In the genomic region with DNA sequence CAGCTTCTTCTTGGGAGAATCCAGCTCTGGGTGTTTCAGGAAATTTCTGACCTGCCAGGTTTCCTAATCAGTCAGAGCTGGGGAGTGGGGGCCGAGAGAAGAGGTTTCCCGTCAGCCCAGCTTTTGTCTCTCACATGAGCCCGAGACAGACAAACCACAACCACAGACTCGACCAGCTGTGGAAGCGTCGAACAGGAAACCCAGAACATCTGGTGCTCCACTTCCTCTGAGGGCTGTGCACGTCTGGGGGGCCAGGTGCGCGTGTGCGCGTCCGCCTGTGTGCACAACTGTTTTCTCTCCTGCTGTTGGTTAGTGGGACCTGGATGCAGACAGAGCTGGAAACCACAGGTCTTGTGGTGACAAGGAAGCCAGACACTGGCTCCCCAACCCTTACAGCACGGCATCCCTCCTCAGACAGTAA, we compare ENCODE assay signal across 9 cellular contexts.
A peak's percentile ranks its signal among the peaks of the same experiment; 100 is the strongest.
DNase-seq lines count a peak whose midpoint lies in the region; ATAC-seq and TF ChIP-seq lines count a peak whose summit lies in the region.
"Had no signal": no experiment of that assay in that cellular context is flagged by ENCODE, and none has a peak within 500 bp of the region (broad histone marks: within the 10 kb centered on the region; RNA-seq: fewer than 3 reads in every experiment).

No MANE protein-coding gene starts in this region.

- H4K20me1 ChIP-seq in OCI-LY3 (ENCODE audit: insufficient read depth, low read length): no peaks in the 10 kb centered on the region

- H3K27ac ChIP-seq in OCI-LY3 (ENCODE audit: low read length): peak overlapping the region; percentile 95
- H3K27ac ChIP-seq: thyroid gland had no signal

- peak overlapping the region; percentile 72 for H3K4me3 ChIP-seq in OCI-LY3 (ENCODE audit: low read length)
- H3K4me3 ChIP-seq: thyroid gland had no signal

- peak; percentile 78 for DNase-seq in activated T-helper 2 cell treated with anti-CD3 and anti-CD28 coated beads, Interferon-gamma antibody, Interleukin-2, Interleukin-4, amounts not matched to agents 10 μg/mL and 5 μg/mL and 100 μg/mL, durations not matched to agents 14 hours and 24 hours and 36 hours (ENCODE audit: low spot score)
- DNase-seq in stimulated activated CD4-positive, alpha-beta T cell treated with anti-CD3 and anti-CD28 coated beads, Interleukin-1b, Interleukin-23, amount 100 ng/mL, for 48 hours: peak; percentile 73
- DNase-seq in NCI-H2196 (lab: John Stamatoyannopoulos, UW; ENCODE audit: unreplicated experiment) (no peak), NCI-H128 (lab: John Stamatoyannopoulos, UW; ENCODE audit: unreplicated experiment) (no peak), NCI-H1436 (lab: John Stamatoyannopoulos, UW) (no peak)

- H3K4me2 ChIP-seq in OCI-LY3 (ENCODE audit: low read length): peak overlapping the region; percentile 100

- ATAC-seq in GM18505 (IDR thresholded peaks at IDR 0.05; ENCODE audit: unreplicated experiment) (peak; percentile 53), HG02852 (IDR thresholded peaks at IDR 0.05; ENCODE audit: unreplicated experiment) (peak; percentile 62)

- H3K4me1 ChIP-seq in OCI-LY3 (ENCODE audit: low read length): peaks cover 47% of the 10 kb centered on the region

- peaks cover 43% of the 10 kb centered on the region for H3K4me1 Mint-ChIP-seq in activated T-helper 2 cell treated with anti-CD3 and anti-CD28 coated beads, Interferon-gamma antibody, Interleukin-2, Interleukin-4, amounts not matched to agents 10 μg/mL and 5 μg/mL and 100 μg/mL, durations not matched to agents 14 hours and 24 hours and 36 hours (ENCODE audit: low read depth)

- no peaks in the 10 kb centered on the region for H3K9me3 ChIP-seq in OCI-LY3 (ENCODE audit: insufficient read depth, low read length)
- H3K9me3 ChIP-seq: thyroid gland had no signal

- peak overlapping the region; percentile 87; the same call in 1 of the 2 replicates for H2AFZ ChIP-seq in OCI-LY3 (ENCODE audit: low read depth, low read length)

- H3K27me3 Mint-ChIP-seq in activated T-helper 2 cell treated with anti-CD3 and anti-CD28 coated beads, Interferon-gamma antibody, Interleukin-2, Interleukin-4, amounts not matched to agents 10 μg/mL and 5 μg/mL and 100 μg/mL, durations not matched to agents 14 hours and 24 hours and 36 hours (ENCODE audit: low read depth): peaks cover 19% of the 10 kb centered on the region

- H3K36me3 Mint-ChIP-seq in activated T-helper 2 cell treated with anti-CD3 and anti-CD28 coated beads, Interferon-gamma antibody, Interleukin-2, Interleukin-4, amounts not matched to agents 10 μg/mL and 5 μg/mL and 100 μg/mL, durations not matched to agents 14 hours and 24 hours and 36 hours (ENCODE audit: low read depth): no peaks in the 10 kb centered on the region

- peak overlapping the region; percentile 24 for H3K27ac Mint-ChIP-seq in activated T-helper 2 cell treated with anti-CD3 and anti-CD28 coated beads, Interferon-gamma antibody, Interleukin-2, Interleukin-4, amounts not matched to agents 10 μg/mL and 5 μg/mL and 100 μg/mL, durations not matched to agents 14 hours and 24 hours and 36 hours

- H3K27me3 ChIP-seq in OCI-LY3 (ENCODE audit: low read depth, low read length): no peaks in the 10 kb centered on the region; the same call in 1 of the 2 replicates
- H3K27me3 ChIP-seq: thyroid gland had no signal

- TF ChIP-seq CTCF in OCI-LY3 (IDR thresholded peaks at IDR 0.05; ENCODE audit: low read depth, low read length): no peak

- H3K79me2 ChIP-seq in OCI-LY3 (ENCODE audit: low read length): no peaks in the 10 kb centered on the region

- H3K36me3 ChIP-seq in OCI-LY3 (replicated peaks; ENCODE audit: low read depth, low read length): no peaks in the 10 kb centered on the region
- H3K36me3 ChIP-seq: thyroid gland had no signal

- peak overlapping the region; percentile 31 for H3K4me3 Mint-ChIP-seq in activated T-helper 2 cell treated with anti-CD3 and anti-CD28 coated beads, Interferon-gamma antibody, Interleukin-2, Interleukin-4, amounts not matched to agents 10 μg/mL and 5 μg/mL and 100 μg/mL, durations not matched to agents 14 hours and 24 hours and 36 hours (ENCODE audit: low read depth)

- no peaks in the 10 kb centered on the region for H3K9me3 Mint-ChIP-seq in activated T-helper 2 cell treated with anti-CD3 and anti-CD28 coated beads, Interferon-gamma antibody, Interleukin-2, Interleukin-4, amounts not matched to agents 10 μg/mL and 5 μg/mL and 100 μg/mL, durations not matched to agents 14 hours and 24 hours and 36 hours

- peak; percentile 46 for TF ChIP-seq POLR2A in GM18505 (IDR thresholded peaks at IDR 0.05; ENCODE audit: borderline replicate concordance, extremely low read depth, insufficient read depth, insufficient read length)

- H3K9ac ChIP-seq in OCI-LY3 (ENCODE audit: low read length): peak overlapping the region; percentile 67

- intact Hi-C loops in activated T-helper 2 cell treated with anti-CD3 and anti-CD28 coated beads, Interferon-gamma antibody, Interleukin-2, Interleukin-4, amounts not matched to agents 10 μg/mL and 5 μg/mL and 100 μg/mL, durations not matched to agents 14 hours and 24 hours and 36 hours (cut with micrococcal nuclease): loop anchor here (1.0 to 5.0 kb wide), 2 partner anchors 13 to 134 kb away; partner anchors contain the start of gene SPSB1

Comparison
In these comparisons a context has a peak if more than half of its experiments do, and no peak if none do; other contexts are left out.
1. DNase-seq: peak in activated T-helper 2 cell treated with anti-CD3 and anti-CD28 coated beads, Interferon-gamma antibody, Interleukin-2, Interleukin-4, amounts not matched to agents 10 μg/mL and 5 μg/mL and 100 μg/mL, durations not matched to agents 14 hours and 24 hours and 36 hours (single experiment) and stimulated activated CD4-positive, alpha-beta T cell treated with anti-CD3 and anti-CD28 coated beads, Interleukin-1b, Interleukin-23, amount 100 ng/mL, for 48 hours (single experiment); none in NCI-H2196 (single experiment), NCI-H128 (single experiment) and NCI-H1436 (single experiment).